In genomic region chr9:131434673-131435072, GRCh38 we compare ENCODE assay signal across 1 cellular context.
TF ChIP-seq lines count a peak whose summit lies in the region.

No MANE protein-coding gene starts in this region.

TF ChIP-seq in WTC11, 78 proteins besides CTCF, POLR2A, EP300 and RAD21 (continued from another document):
- no peak for TF ChIP-seq STAT6 (CRISPR knock-in tag; conservative IDR thresholded peaks at IDR 0.05; ENCODE audit: low read depth)
- no peak for TF ChIP-seq SMAD4 (CRISPR knock-in tag; IDR thresholded peaks at IDR 0.05)
- no peak for TF ChIP-seq JAZF1 (CRISPR knock-in tag; IDR thresholded peaks at IDR 0.05)
- no peak for TF ChIP-seq AFF4 (CRISPR knock-in tag; IDR thresholded peaks at IDR 0.05; ENCODE audit: borderline replicate concordance)
- TF ChIP-seq ZNF512 (CRISPR knock-in tag; IDR thresholded peaks at IDR 0.05; ENCODE audit: borderline replicate concordance), result no peak
- TF ChIP-seq, protein P1, sequence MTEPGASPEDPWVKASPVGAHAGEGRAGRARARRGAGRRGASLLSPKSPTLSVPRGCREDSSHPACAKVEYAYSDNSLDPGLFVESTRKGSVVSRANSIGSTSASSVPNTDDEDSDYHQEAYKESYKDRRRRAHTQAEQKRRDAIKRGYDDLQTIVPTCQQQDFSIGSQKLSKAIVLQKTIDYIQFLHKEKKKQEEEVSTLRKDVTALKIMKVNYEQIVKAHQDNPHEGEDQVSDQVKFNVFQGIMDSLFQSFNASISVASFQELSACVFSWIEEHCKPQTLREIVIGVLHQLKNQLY (CRISPR knock-in tag; IDR thresholded peaks at IDR 0.05), result no peak
- no peak for TF ChIP-seq ZMAT4 (CRISPR knock-in tag; IDR thresholded peaks at IDR 0.05)
- no peak for TF ChIP-seq FOXJ3 (CRISPR knock-in tag; IDR thresholded peaks at IDR 0.05; ENCODE audit: borderline replicate concordance)
- no peak for TF ChIP-seq FOXP4 (CRISPR knock-in tag; IDR thresholded peaks at IDR 0.05)
- no peak for TF ChIP-seq ZNF423 (CRISPR knock-in tag; IDR thresholded peaks at IDR 0.05)
